In genomic region chr13:41548031-41548430, GRCh38 we compare ENCODE assay signal across 24 cellular contexts.
DNase-seq lines count a peak whose midpoint lies in the region; ATAC-seq, FAIRE-seq and TF ChIP-seq lines count a peak whose summit lies in the region.
"Had no signal": no experiment of that assay in that cellular context is flagged by ENCODE, and none has a peak within 500 bp of the region (broad histone marks: within the 10 kb centered on the region; RNA-seq: fewer than 3 reads in every experiment).

No MANE protein-coding gene starts in this region.

- TF ChIP-seq EP300 in H1 (IDR thresholded peaks at IDR 0.05; ENCODE audit: borderline replicate concordance in 1 of 2, low read depth in 2 of 2, low read length in 2 of 2) = no peak

- peaks cover 16% of the 10 kb centered on the region for H3K4me1 Mint-ChIP-seq in MCF 10A (ENCODE audit: insufficient read depth, unreplicated experiment)
- H3K4me1 Mint-ChIP-seq: natural killer cell had no signal

- POLR2A ChIA-PET in MCF 10A (lab: Yijun Ruan, JAX) (no interaction called here), H1 (lab: Charles Lee; ENCODE audit: partially characterized antibody) (no interaction called here)

- no peak overlapping the region for H4K91ac ChIP-seq in H1 (replicated peaks; ENCODE audit: insufficient read length, low read length)
- H4K91ac ChIP-seq in neuronal stem cell (ENCODE audit: low read depth, low read length, poor library complexity) = no peak overlapping the region

- no peak for ATAC-seq in HG03108 (IDR thresholded peaks at IDR 0.05; ENCODE audit: unreplicated experiment)
- ATAC-seq: natural killer cell, PC-3 had no signal

- H3K27me3 ChIP-seq in breast epithelium = no peaks in the 10 kb centered on the region
- no peaks in the 10 kb centered on the region; a peak in 1 of 7 replicates for H3K27me3 ChIP-seq in H1 (replicated peaks in 1 of 4; ENCODE audit: control insufficient read depth in 3 of 4, extremely low read depth in 1 of 4, insufficient read depth in 3 of 4, low read length in 3 of 4)
- H3K27me3 ChIP-seq in neuronal stem cell (ENCODE audit: control insufficient read depth in 3 of 3, insufficient read depth in 3 of 3, low read depth in 1 of 3, low read length in 3 of 3) = no peaks in the 10 kb centered on the region
- peaks cover 0 to 5% of the 10 kb centered on the region in 2 donors for H3K27me3 ChIP-seq in tibial artery
- H3K27me3 ChIP-seq: brain microvascular endothelial cell had no signal

- no TSS peak for BruUV-seq in MCF 10A (replicated peaks; lab: Mats Ljungman, UMichigan)

- H2BK120ac ChIP-seq in H1 (replicated peaks; ENCODE audit: low read depth, low read length) = no peak overlapping the region
- peak overlapping the region; percentile 63 for H2BK120ac ChIP-seq in neuronal stem cell (ENCODE audit: low read depth, low read length)

- no peak overlapping the region for H3K18ac ChIP-seq in H1 (ENCODE audit: extremely low read depth, low read length)
- H3K18ac ChIP-seq in neuronal stem cell (ENCODE audit: low read length) = peak overlapping the region; percentile 65

- CTCF ChIA-PET in MCF 10A (lab: Yijun Ruan, JAX) = interaction anchor here (1.0 kb wide), 1 partner anchor 139 kb away, joined by 3 read pairs; no protein-coding TSS in a partner anchor
- CTCF ChIA-PET in H1 (lab: Charles Lee; ENCODE audit: partially characterized antibody) = interaction anchor here (0.6 to 2.8 kb wide), 6 partner anchors 10 to 103 kb away, joined by 3 to 10 read pairs (median 3); no protein-coding TSS in a partner anchor

- H3K56ac ChIP-seq in H1 (replicated peaks; ENCODE audit: insufficient read length, low read depth, low read length) = no peak overlapping the region

- H4K20me1 ChIP-seq in H1 (replicated peaks in 1 of 2; ENCODE audit: control insufficient read depth in 1 of 2, insufficient read depth in 2 of 2, low read length in 2 of 2) = no peaks in the 10 kb centered on the region

- H2AK5ac ChIP-seq in H1 (ENCODE audit: low read depth, low read length) (no peak overlapping the region), neuronal stem cell (ENCODE audit: low read depth, low read length) (no peak overlapping the region)

- peaks cover 6% of the 10 kb centered on the region for H3K36me3 Mint-ChIP-seq in MCF 10A (ENCODE audit: insufficient read depth, unreplicated experiment)
- H3K36me3 Mint-ChIP-seq: natural killer cell had no signal

- no peaks in the 10 kb centered on the region for H3K27me3 Mint-ChIP-seq in MCF 10A (ENCODE audit: insufficient read depth, unreplicated experiment)

- H3K23ac ChIP-seq in H1 (ENCODE audit: insufficient read length) = no peak overlapping the region
- no peak overlapping the region for H3K23ac ChIP-seq in neuronal stem cell (ENCODE audit: low read depth, low read length, poor library complexity)

- no peak overlapping the region for H3K14ac ChIP-seq in H1 (ENCODE audit: insufficient read length)
- no peak overlapping the region for H3K14ac ChIP-seq in neuronal stem cell (ENCODE audit: low read length)

- 84% methylated on average over 6 of the region's 6 CpGs; no CpG with 5 or more reads in 1 of the 2 experiments for WGBS in H1 (ENCODE audit: extremely low coverage in 1 of 2, insufficient coverage in 1 of 2, insufficient read length in 1 of 2, insufficient replicate concordance in 2 of 2, low coverage in 1 of 2, low lambda C conversion rate in 2 of 2, missing lambda C conversion rate in 1 of 2), 2 experiments
- WGBS in neuronal stem cell (ENCODE audit: extremely low coverage in 2 of 2, insufficient read length in 2 of 2, insufficient replicate concordance in 1 of 2), 2 donors = no CpG with 5 or more reads among the region's 6 CpGs

- H2BK5ac ChIP-seq in H1 (ENCODE audit: low read depth, low read length) = no peak overlapping the region
- H2BK5ac ChIP-seq in neuronal stem cell (ENCODE audit: low read length) = no peak overlapping the region

- H2BK12ac ChIP-seq in H1 (ENCODE audit: low read depth, low read length) = no peak overlapping the region
- no peak overlapping the region for H2BK12ac ChIP-seq in neuronal stem cell (ENCODE audit: low read length)

- H4K5ac ChIP-seq in H1 (ENCODE audit: insufficient read length, low read depth, low read length) = no peak overlapping the region

- H3K4me3 ChIP-seq in breast epithelium (no peak overlapping the region), H1 (ENCODE audit: extremely low read depth in 1 of 4, insufficient read depth in 2 of 4, low read depth in 3 of 4, low read length in 4 of 4) (no peak overlapping the region), neuronal stem cell (ENCODE audit: low read length in 2 of 2) (no peak overlapping the region), tibial artery (no peak overlapping the region)
- H3K4me3 ChIP-seq: lung had no signal

- TF ChIP-seq CTCF in breast epithelium (IDR thresholded peaks at IDR 0.05) (no peak), MCF 10A (IDR thresholded peaks at IDR 0.05; ENCODE audit: unreplicated experiment) (no peak), H1 (IDR thresholded peaks at IDR 0.05; ENCODE audit: control extremely low read depth in 1 of 3, insufficient read depth in 1 of 3, low read depth in 1 of 3, low read length in 3 of 3) (no peak), tibial artery (IDR thresholded peaks at IDR 0.05) (no peak)

- no peak for FAIRE-seq in H1 (lab: Jason Lieb, UNC)
- FAIRE-seq: A204.1, GM18507 had no signal

- no peak overlapping the region for H3K27ac Mint-ChIP-seq in MCF 10A (ENCODE audit: low read depth, unreplicated experiment)
- H3K27ac Mint-ChIP-seq: IgD-negative memory B cell, natural killer cell had no signal

- H4K8ac ChIP-seq in H1 (ENCODE audit: extremely low read depth, insufficient read depth, low read length) (peak overlapping the region; percentile 81; the same call in 1 of the 2 replicates), neuronal stem cell (ENCODE audit: low read depth, low read length) (peak overlapping the region; percentile 66)

- no peak for TF ChIP-seq RAD21 in H1 (IDR thresholded peaks at IDR 0.05 in 1 of 2, conservative IDR thresholded peaks at IDR 0.05 in 1 of 2; ENCODE audit: low read depth in 2 of 2, low read length in 2 of 2)

- H3K36me3 ChIP-seq in breast epithelium (no peaks in the 10 kb centered on the region), H1 (ENCODE audit: control insufficient read depth in 2 of 4, insufficient read depth in 4 of 4, low read length in 3 of 4) (no peaks in the 10 kb centered on the region), neuronal stem cell (replicated peaks in 1 of 2; ENCODE audit: control insufficient read depth in 2 of 2, insufficient read depth in 2 of 2, low read length in 2 of 2) (no peaks in the 10 kb centered on the region), tibial artery (no peaks in the 10 kb centered on the region)
- H3K36me3 ChIP-seq: brain microvascular endothelial cell had no signal

- no peak overlapping the region for H3K4me3 Mint-ChIP-seq in MCF 10A (ENCODE audit: unreplicated experiment)
- H3K4me3 Mint-ChIP-seq: IgD-negative memory B cell, natural killer cell had no signal

- intact Hi-C loops in breast epithelium (cut with DNase I; ENCODE audit: low total_unique reads) (no loop called here), MCF 10A (cut with micrococcal nuclease) (no loop called here), tibial artery (cut with DNase I; ENCODE audit: low total_unique reads) (no loop called here)

- no peak overlapping the region for H2BK20ac ChIP-seq in H1 (ENCODE audit: low read length)

- no peak for DNase-seq in breast epithelium (ENCODE audit: low spot score in 2 of 2)
- DNase-seq in MCF 10A (ENCODE audit: unreplicated experiment) = no peak
- DNase-seq in H1 (ENCODE audit: low read depth in 1 of 2, low spot score in 2 of 2) = no peak
- DNase-seq in neuronal stem cell (ENCODE audit: low spot score) = no peak
- no peak for DNase-seq in tibial artery
- DNase-seq in A172 (ENCODE audit: low spot score) = no peak
- no peak for DNase-seq in SKM-1 treated with dmso at 0.1 percent for 144 hours (lab: John Stamatoyannopoulos, UW; ENCODE audit: unreplicated experiment)
- DNase-seq: activated CD4-positive, alpha-beta T cell treated with anti-CD3 and anti-CD28 coated beads for 4 hours; activated CD8-positive, alpha-beta memory T cell treated with anti-CD3 and anti-CD28 coated beads, Interleukin-2, amount 50 U/mL, for 48 hours; activated naive CD4-positive, alpha-beta T cell; brain microvascular endothelial cell; DMS53; effector CD8-positive, alpha-beta T cell; natural killer cell; NCI-H2081 treated with DMSO at 0.1 percent for 48 hours; PC-3; SK-N-SH; stimulated activated CD4-positive, alpha-beta T cell treated with anti-CD3 and anti-CD28 coated beads, Interleukin-2, amount 100 ng/mL, for 48 hours; trophoblast cell had no signal

- TF ChIP-seq POLR2A in breast epithelium (IDR thresholded peaks at IDR 0.05) = no peak
- TF ChIP-seq POLR2A in H1 (IDR thresholded peaks at IDR 0.05; ENCODE audit: control extremely low read depth in 1 of 2, low read depth in 2 of 2, low read length in 2 of 2) = no peak

- H3K9me3 ChIP-seq in breast epithelium = no peaks in the 10 kb centered on the region
- H3K9me3 ChIP-seq in H1 (ENCODE audit: insufficient read depth in 2 of 2, low read depth in 1 of 2, low read length in 1 of 2) = no peaks in the 10 kb centered on the region
- peaks cover 0 to 5% of the 10 kb centered on the region in 2 donors for H3K9me3 ChIP-seq in neuronal stem cell (replicated peaks in 1 of 2; ENCODE audit: control insufficient read depth in 2 of 2, insufficient read depth in 1 of 2, low read depth in 1 of 2, low read length in 2 of 2)
- no peaks in the 10 kb centered on the region for H3K9me3 ChIP-seq in tibial artery
- H3K9me3 ChIP-seq: SK-N-SH had no signal

- no peaks in the 10 kb centered on the region for H3K79me2 ChIP-seq in H1 (ENCODE audit: control insufficient read depth in 1 of 2, insufficient read depth in 2 of 2, low read length in 2 of 2)

- H3K23me2 ChIP-seq in H1 (ENCODE audit: low read depth, low read length) = no peaks in the 10 kb centered on the region

- H3K27ac ChIP-seq in breast epithelium (peak overlapping the region; percentile 31 to 62), H1 (ENCODE audit: low read depth, low read length) (no peak overlapping the region), neuronal stem cell (replicated peaks; ENCODE audit: low read length) (no peak overlapping the region), tibial artery (peak overlapping the region; percentile 73 to 74)
- H3K27ac ChIP-seq: brain microvascular endothelial cell had no signal

- no peaks in the 10 kb centered on the region for H3K79me1 ChIP-seq in H1 (ENCODE audit: low read depth, low read length)
- H3K79me1 ChIP-seq in neuronal stem cell (ENCODE audit: low read depth, low read length) = no peaks in the 10 kb centered on the region

- H3K4me1 ChIP-seq in breast epithelium (no peaks in the 10 kb centered on the region), H1 (replicated peaks in 1 of 4; ENCODE audit: control insufficient read depth in 3 of 4, insufficient read depth in 4 of 4, low read length in 3 of 4) (peaks cover 0 to 4% (median 2%) of the 10 kb centered on the region in 4 experiments; a peak in 3 of 7 replicates), neuronal stem cell (ENCODE audit: control insufficient read depth in 2 of 2, insufficient read depth in 1 of 2, low read depth in 1 of 2, low read length in 2 of 2) (peaks cover 11 to 30% of the 10 kb centered on the region in 2 donors), tibial artery (peaks cover 0 to 23% (median 18%) of the 10 kb centered on the region in 4 donors)

- H2AFZ ChIP-seq in H1 (ENCODE audit: low read length) (0 out of 2 replicates have a peak overlapping the region, but pooled peaks have one; percentile 96), neuronal stem cell (ENCODE audit: low read length) (peak overlapping the region; percentile 88)

- H3K9ac ChIP-seq in H1 (replicated peaks in 1 of 4; ENCODE audit: extremely low read depth in 1 of 4, low read depth in 3 of 4, low read length in 3 of 4) (no peak overlapping the region), neuronal stem cell (ENCODE audit: low read depth, low read length, poor library complexity) (no peak overlapping the region)
- H3K9ac ChIP-seq: SK-N-SH had no signal

- no peak overlapping the region for H2BK15ac ChIP-seq in H1 (ENCODE audit: low read length)
- peak overlapping the region; percentile 46 for H2BK15ac ChIP-seq in neuronal stem cell (ENCODE audit: low read length)

- H3K4me2 ChIP-seq in H1 (ENCODE audit: insufficient read depth in 1 of 2, low read depth in 2 of 2, low read length in 2 of 2) = no peak overlapping the region
- H3K4me2 ChIP-seq in neuronal stem cell (ENCODE audit: insufficient read depth, low read length, poor library complexity, severe bottlenecking) = no peak overlapping the region
- H3K4me2 ChIP-seq: SK-N-SH had no signal

- H3K4ac ChIP-seq in H1 (replicated peaks; ENCODE audit: insufficient read length, low read depth, low read length) (no peak overlapping the region), neuronal stem cell (ENCODE audit: low read length) (no peak overlapping the region)

- no peaks in the 10 kb centered on the region for H3K9me3 Mint-ChIP-seq in MCF 10A (ENCODE audit: unreplicated experiment)
- H3K9me3 Mint-ChIP-seq: natural killer cell had no signal

Comparison
In these comparisons a context has a peak if more than half of its experiments do, and no peak if none do; other contexts are left out.
1. H3K27ac ChIP-seq: peak in breast epithelium (2 of 2) and tibial artery (2 of 2); none in H1 (single experiment) and neuronal stem cell (single experiment).